8 cellular contexts compared by ENCODE assay signal in genomic region chr19:44025217-44025936, GRCh38. TPM values are rescaled to one million over a fixed set of nuclear protein-coding genes. Genes with fewer than 3 reads are reported as not detected.
DNase-seq lines count a peak whose midpoint lies in the region; TF ChIP-seq lines count a peak whose summit lies in the region.

ZNF222 (plus strand) TSS chr19:44025379; CDS start chr19:44025437, 58 bp downstream.

- peaks cover 3% of the 10 kb centered on the region for H3K79me1 ChIP-seq in trophoblast cell (ENCODE audit: low read length)

- peak within 1 kb of the TSS; percentile 26 for H4K91ac ChIP-seq in trophoblast cell (ENCODE audit: low read depth, low read length)

- no peak within 1 kb of the TSS for H3K27ac ChIP-seq in SU-DHL-6 (ENCODE audit: low read depth, low read length)
- H3K27ac ChIP-seq in trophoblast cell (ENCODE audit: low read depth, low read length) = no peak within 1 kb of the TSS
- peak within 1 kb of the TSS in 3 of 4 donors; percentile 56 to 64 (median 60) for H3K27ac ChIP-seq in tibial nerve

- no peak for TF ChIP-seq POLR2A in tibial nerve (IDR thresholded peaks at IDR 0.05)

- no peaks in the 10 kb centered on the region for H4K20me1 ChIP-seq in SU-DHL-6 (ENCODE audit: low read depth, low read length)

- no peak within 1 kb of the TSS for H2BK120ac ChIP-seq in trophoblast cell (ENCODE audit: insufficient read depth, low read length, poor library complexity)

- no peak within 1 kb of the TSS for H3K23ac ChIP-seq in trophoblast cell (ENCODE audit: low read length)

- H2BK5ac ChIP-seq in trophoblast cell (ENCODE audit: low read depth, low read length, poor library complexity) = no peak within 1 kb of the TSS

- no peaks in the 10 kb centered on the region; the same call in 1 of the 2 replicates for H3K27me3 ChIP-seq in H7 (ENCODE audit: control insufficient read depth, insufficient read depth, low read length)
- no peaks in the 10 kb centered on the region for H3K27me3 ChIP-seq in SU-DHL-6 (ENCODE audit: low read length)
- no peaks in the 10 kb centered on the region for H3K27me3 ChIP-seq in adipocyte (replicated peaks; ENCODE audit: control insufficient read depth, insufficient read depth, low read length)
- H3K27me3 ChIP-seq in trophoblast cell (ENCODE audit: insufficient read depth, low read length) = no peaks in the 10 kb centered on the region
- H3K27me3 ChIP-seq in tibial nerve = no peaks in the 10 kb centered on the region

- H4K12ac ChIP-seq in trophoblast cell (ENCODE audit: low read depth, low read length) = peak within 1 kb of the TSS; percentile 61

- TF ChIP-seq CTCF in SU-DHL-6 (IDR thresholded peaks at IDR 0.05; ENCODE audit: insufficient read depth, low read length, poor library complexity, severe bottlenecking) (no peak), tibial nerve (IDR thresholded peaks at IDR 0.05) (no peak)

- peak within 1 kb of the TSS; percentile 57 for H3K18ac ChIP-seq in trophoblast cell (ENCODE audit: low read length)

- H4K8ac ChIP-seq in trophoblast cell (ENCODE audit: low read depth, low read length) = peak within 1 kb of the TSS; percentile 90

- H3K4me1 ChIP-seq in adipocyte (ENCODE audit: control insufficient read depth, insufficient read depth, low read length) (peaks cover 9% of the 10 kb centered on the region), trophoblast cell (ENCODE audit: control insufficient read depth in 1 of 2, insufficient read depth in 2 of 2, low read length in 2 of 2) (peaks cover 2 to 6% of the 10 kb centered on the region in 2 experiments), tibial nerve (peaks cover 0 to 6% (median 0%) of the 10 kb centered on the region in 4 donors)

- intact Hi-C loops in cardiac septum (cut with DNase I) = no loop called here

- peak within 1 kb of the TSS; percentile 40 for H2AFZ ChIP-seq in SU-DHL-6 (ENCODE audit: low read depth, low read length, severe bottlenecking)
- peak within 1 kb of the TSS; percentile 82 for H2AFZ ChIP-seq in trophoblast cell (ENCODE audit: insufficient read depth, low read length, poor library complexity)

- TF ChIP-seq EP300 in tibial nerve (IDR thresholded peaks at IDR 0.05) = peak in 1 of 2 donors; percentile 46

- no peak within 1 kb of the TSS for H2AK5ac ChIP-seq in trophoblast cell (ENCODE audit: low read length)

- peak within 1 kb of the TSS; percentile 67 for H3K14ac ChIP-seq in trophoblast cell (ENCODE audit: low read length)

- 0 out of 2 replicates have a peak, but pooled peaks cover 3% of the 10 kb centered on the region for H3K9me2 ChIP-seq in SU-DHL-6 (replicated peaks; ENCODE audit: insufficient read depth, low read length)

- H3K4me3 ChIP-seq in H7 (ENCODE audit: insufficient read depth, low read depth, low read length) = peak within 1 kb of the TSS; percentile 79
- H3K4me3 ChIP-seq in SU-DHL-6 (ENCODE audit: insufficient read depth, low read length, poor library complexity, severe bottlenecking) = no peak within 1 kb of the TSS
- H3K4me3 ChIP-seq in adipocyte (ENCODE audit: low read length) = peak within 1 kb of the TSS; percentile 97
- H3K4me3 ChIP-seq in trophoblast cell (ENCODE audit: low read depth, low read length) = peak within 1 kb of the TSS; percentile 82
- H3K4me3 ChIP-seq in tibial nerve = peak within 1 kb of the TSS; percentile 54 to 88 (median 68)

- peak; percentile 74 for DNase-seq in ELF-1 (ENCODE audit: low read depth, low spot score)
- peak; percentile 67 for DNase-seq in H7
- peak; percentile 97 for DNase-seq in MV-4-11 (lab: John Stamatoyannopoulos, UW)
- peak; percentile 97 for DNase-seq in adipocyte (ENCODE audit: low read depth)
- peak; percentile 93 for DNase-seq in cardiac septum (ENCODE audit: low spot score)
- peak; percentile 73 to 79 for DNase-seq in trophoblast cell
- DNase-seq in tibial nerve (ENCODE audit: low spot score in 2 of 2) = peak; percentile 52 to 78

- H3K9ac ChIP-seq in SU-DHL-6 (ENCODE audit: low read length) (no peak within 1 kb of the TSS), adipocyte (ENCODE audit: low read length) (peak within 1 kb of the TSS; percentile 94), trophoblast cell (ENCODE audit: low read length) (peak within 1 kb of the TSS; percentile 77)

- peaks cover 7% of the 10 kb centered on the region for H3K36me3 ChIP-seq in H7 (replicated peaks; ENCODE audit: control insufficient read depth, insufficient read depth, low read length)
- no peaks in the 10 kb centered on the region for H3K36me3 ChIP-seq in SU-DHL-6 (ENCODE audit: low read length)
- H3K36me3 ChIP-seq in adipocyte (ENCODE audit: control insufficient read depth, insufficient read depth, low read length, severe bottlenecking) = peaks cover 37% of the 10 kb centered on the region
- peaks cover 2 to 14% of the 10 kb centered on the region in 2 experiments for H3K36me3 ChIP-seq in trophoblast cell (ENCODE audit: control insufficient read depth in 1 of 2, insufficient read depth in 2 of 2, low read length in 2 of 2)
- H3K36me3 ChIP-seq in tibial nerve = peaks cover 0 to 42% (median 25%) of the 10 kb centered on the region in 3 donors

- H3F3A ChIP-seq in SU-DHL-6 (ENCODE audit: insufficient read depth) = no peaks in the 10 kb centered on the region

- no CpG with 5 or more reads among the region's 37 CpGs for WGBS in trophoblast cell (ENCODE audit: extremely low coverage, insufficient coverage, insufficient read length)
- 2% methylated on average over 35 to 37 of the region's 37 CpGs for WGBS in tibial nerve, 2 donors

- H3K4me2 ChIP-seq in SU-DHL-6 (ENCODE audit: low read depth, low read length, poor library complexity, severe bottlenecking) (no peak within 1 kb of the TSS), trophoblast cell (ENCODE audit: low read length) (peak within 1 kb of the TSS; percentile 88)

- no peak within 1 kb of the TSS for H2BK12ac ChIP-seq in trophoblast cell (ENCODE audit: low read length)

- H3K79me2 ChIP-seq in SU-DHL-6 (ENCODE audit: insufficient read depth, low read length) = no peaks in the 10 kb centered on the region
- H3K79me2 ChIP-seq in trophoblast cell (ENCODE audit: control insufficient read depth, insufficient read depth, low read length, poor library complexity) = peaks cover 3% of the 10 kb centered on the region

- H3K4ac ChIP-seq in trophoblast cell (ENCODE audit: low read depth, low read length) = peak within 1 kb of the TSS; percentile 5

- H3K9me3 ChIP-seq in SU-DHL-6 (ENCODE audit: insufficient read depth, low read length) (no peaks in the 10 kb centered on the region; the same call in 1 of the 2 replicates), adipocyte (ENCODE audit: control insufficient read depth, low read length) (peaks cover 21% of the 10 kb centered on the region), trophoblast cell (ENCODE audit: insufficient read depth, low read depth, low read length) (no peaks in the 10 kb centered on the region), tibial nerve (peaks cover 0 to 37% (median 10%) of the 10 kb centered on the region in 4 donors)

RNA-seq across cellular contexts. Expression of gene ZNF222, which starts in this region (rescaled TPM):
- 1.8 and 4.3 TPM in 2 replicates for total RNA-seq in H7 (2014; rRNA removed; shearing (Covaris generic))
- 3.6 TPM for total RNA-seq in cardiac septum
- polyA plus RNA-seq in trophoblast cell (2013) = 7.2 and 7.7 TPM in 2 replicates
- total RNA-seq in tibial nerve = 1 to 10 TPM; 2.0 to 7.3 (median 2.1) TPM

Comparison
In these comparisons a context has a peak if more than half of its experiments do, and no peak if none do; other contexts are left out.
1. H3K27ac ChIP-seq: peak in tibial nerve (3 of 4); none in SU-DHL-6 (single experiment) and trophoblast cell (single experiment).
2. Peak in every context shown above with its lines, with median percentiles within 50 percentile points of each other: DNase-seq.